In the genomic region with DNA sequence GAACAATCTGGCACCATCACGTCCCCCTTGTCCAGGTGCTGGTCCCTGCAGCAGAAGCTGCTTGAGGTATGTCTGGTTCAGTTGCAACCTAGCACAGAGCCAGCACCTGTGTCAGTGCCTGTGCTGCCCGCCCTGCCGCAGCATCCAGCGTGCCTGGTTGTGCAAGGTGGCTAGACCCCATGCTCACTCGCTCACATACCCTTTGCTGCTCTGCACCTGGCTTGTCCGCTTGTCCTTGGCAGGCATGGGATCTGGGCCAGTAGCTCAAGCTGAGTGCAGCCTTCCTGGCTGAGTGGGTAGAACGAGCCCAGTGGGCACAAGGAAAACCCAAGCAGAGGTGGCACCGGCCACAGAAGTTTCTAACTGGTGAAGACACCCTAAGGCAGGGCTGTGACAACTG, we compare ENCODE assay signal across 35 cellular contexts.
"Had no signal": no experiment of that assay in that cellular context is flagged by ENCODE, and none has a peak within 500 bp of the region (broad histone marks: within the 10 kb centered on the region; RNA-seq: fewer than 3 reads in every experiment).

No MANE protein-coding gene starts in this region.

- H3K4me3 ChIP-seq: ascending aorta, MG63, Peyer's patch had no signal

- H3K4me1 ChIP-seq: ascending aorta, Peyer's patch had no signal

- H3K36me3 Mint-ChIP-seq: activated CD8-positive, alpha-beta memory T cell treated with anti-CD3 and anti-CD28 coated beads, Interleukin-2, amount 10 ng/mL, durations not matched to agents 7 days and 5 days; activated naive CD4-positive, alpha-beta T cell treated with anti-CD3 and anti-CD28 coated beads, Interleukin-2, amount 10 ng/mL, durations not matched to agents 7 days and 5 days; activated naive CD8-positive, alpha-beta T cell treated with anti-CD3 and anti-CD28 coated beads for 36 hours had no signal

- H3K27me3 ChIP-seq: ascending aorta, MG63, Peyer's patch had no signal

- H3K4me3 Mint-ChIP-seq: activated B cell treated with CpG ODN at 0.5 μM for 24 hours; activated CD4-positive, alpha-beta memory T cell treated with anti-CD3 and anti-CD28 coated beads, Interleukin-2, amount 10 ng/mL, durations not matched to agents 7 days and 5 days; activated CD8-positive, alpha-beta memory T cell treated with anti-CD3 and anti-CD28 coated beads, Interleukin-2, amount 10 ng/mL, durations not matched to agents 7 days and 5 days; activated naive CD4-positive, alpha-beta T cell treated with anti-CD3 and anti-CD28 coated beads, Interleukin-2, amount 10 ng/mL, durations not matched to agents 7 days and 5 days; activated naive CD8-positive, alpha-beta T cell treated with anti-CD3 and anti-CD28 coated beads for 36 hours had no signal

- ATAC-seq: activated CD8-positive, alpha-beta memory T cell treated with anti-CD3 and anti-CD28 coated beads, Interleukin-2, amount 10 ng/mL, durations not matched to agents 7 days and 5 days; PC-3 had no signal

- H3K9me3 Mint-ChIP-seq: activated B cell treated with CpG ODN at 0.5 μM for 24 hours; activated naive CD8-positive, alpha-beta T cell treated with anti-CD3 and anti-CD28 coated beads for 36 hours had no signal

- H3K36me3 ChIP-seq: ascending aorta, MG63, Peyer's patch had no signal

- H3K9me3 ChIP-seq: ascending aorta, MG63, Peyer's patch had no signal

- DNase-seq: activated B cell treated with CpG ODN at 0.5 μM for 24 hours; activated CD4-positive, alpha-beta memory T cell treated with anti-CD3 and anti-CD28 coated beads, Interleukin-2, amount 10 ng/mL, durations not matched to agents 7 days and 5 days; activated CD4-positive, alpha-beta T cell treated with anti-CD3 and anti-CD28 coated beads for 4 hours; activated CD4-positive, CD25-positive, alpha-beta regulatory T cell treated with anti-CD3 and anti-CD28 coated beads, Interleukin-2, amount 50 U/mL, for 72 hours; activated CD8-positive, alpha-beta memory T cell treated with anti-CD3 and anti-CD28 coated beads for 24 hours; activated CD8-positive, alpha-beta memory T cell treated with anti-CD3 and anti-CD28 coated beads, Interleukin-2, amount 10 ng/mL, durations not matched to agents 7 days and 5 days; activated CD8-positive, alpha-beta memory T cell treated with anti-CD3 and anti-CD28 coated beads, Interleukin-2, amount 50 U/mL, for 48 hours; activated effector memory CD4-positive, alpha-beta T cell treated with Interleukin-2 at 50 U/mL for 16 hours; activated naive CD4-positive, alpha-beta T cell treated with anti-CD3 and anti-CD28 coated beads, Interleukin-2, amount 10 ng/mL, durations not matched to agents 7 days and 5 days; activated naive CD8-positive, alpha-beta T cell treated with anti-CD3 and anti-CD28 coated beads for 36 hours; activated T-cell treated with anti-CD3 and anti-CD28 coated beads, Interleukin-2, amount 50 U/mL, for 48 hours; amniotic stem cell; caudate nucleus; Kasumi-1; KG1; MG63; NCI-H1048; NCI-H1436 treated with DMSO at 0.1 percent for 48 hours; NCI-H187; NCI-H2029 treated with DMSO at 0.1 percent for 48 hours; NCI-H2107; NCI-H2171; NCI-H510A; NCI-H526; NCI-H748 treated with DMSO at 0.1 percent for 48 hours; NK-92 treated with Interleukin-12 subunit alpha and Interleukin-12 subunit beta, amount 100 ng/mL, for 24 hours; PC-3; Peyer's patch; RPMI8226; SW 1271; T-helper 1 cell; T-helper 2 cell; T-helper 9 cell had no signal

- H3K4me1 Mint-ChIP-seq: activated B cell treated with CpG ODN at 0.5 μM for 24 hours; activated CD4-positive, alpha-beta memory T cell treated with anti-CD3 and anti-CD28 coated beads, Interleukin-2, amount 10 ng/mL, durations not matched to agents 7 days and 5 days; activated CD8-positive, alpha-beta memory T cell treated with anti-CD3 and anti-CD28 coated beads, Interleukin-2, amount 10 ng/mL, durations not matched to agents 7 days and 5 days; activated naive CD4-positive, alpha-beta T cell treated with anti-CD3 and anti-CD28 coated beads, Interleukin-2, amount 10 ng/mL, durations not matched to agents 7 days and 5 days; activated naive CD8-positive, alpha-beta T cell treated with anti-CD3 and anti-CD28 coated beads for 36 hours had no signal

- H3K27ac ChIP-seq: ascending aorta, Peyer's patch, VCaP had no signal

- H3K27ac Mint-ChIP-seq: activated B cell treated with CpG ODN at 0.5 μM for 24 hours; activated CD4-positive, alpha-beta memory T cell treated with anti-CD3 and anti-CD28 coated beads, Interleukin-2, amount 10 ng/mL, durations not matched to agents 7 days and 5 days; activated CD8-positive, alpha-beta memory T cell treated with anti-CD3 and anti-CD28 coated beads, Interleukin-2, amount 10 ng/mL, durations not matched to agents 7 days and 5 days; activated naive CD4-positive, alpha-beta T cell treated with anti-CD3 and anti-CD28 coated beads, Interleukin-2, amount 10 ng/mL, durations not matched to agents 7 days and 5 days; activated naive CD8-positive, alpha-beta T cell treated with anti-CD3 and anti-CD28 coated beads for 36 hours had no signal

- H3K27me3 Mint-ChIP-seq: activated CD4-positive, alpha-beta memory T cell treated with anti-CD3 and anti-CD28 coated beads, Interleukin-2, amount 10 ng/mL, durations not matched to agents 7 days and 5 days; activated CD8-positive, alpha-beta memory T cell treated with anti-CD3 and anti-CD28 coated beads, Interleukin-2, amount 10 ng/mL, durations not matched to agents 7 days and 5 days; activated naive CD4-positive, alpha-beta T cell treated with anti-CD3 and anti-CD28 coated beads, Interleukin-2, amount 10 ng/mL, durations not matched to agents 7 days and 5 days; activated naive CD8-positive, alpha-beta T cell treated with anti-CD3 and anti-CD28 coated beads for 36 hours had no signal
